In genomic region chr19:42121036-42121621, GRCh38 we compare ENCODE assay signal across 1 cellular context.
TF ChIP-seq lines count a peak whose summit lies in the region.

No MANE protein-coding gene starts in this region.

TF ChIP-seq in IMR-90, 13 proteins besides CTCF, POLR2A, EP300 and RAD21 (continued from another document):
- TF ChIP-seq FOS (IDR thresholded peaks at IDR 0.05; ENCODE audit: low read depth, low read length): no peak
- TF ChIP-seq MAZ (IDR thresholded peaks at IDR 0.05; ENCODE audit: borderline replicate concordance, low read depth, low read length): no peak
- TF ChIP-seq USF2 (IDR thresholded peaks at IDR 0.05; ENCODE audit: low read depth, low read length): no peak
- no peak for TF ChIP-seq RCOR1 (IDR thresholded peaks at IDR 0.05; ENCODE audit: insufficient replicate concordance, low read length)
- TF ChIP-seq BHLHE40 (IDR thresholded peaks at IDR 0.05; ENCODE audit: low read depth, low read length): no peak
- TF ChIP-seq CEBPB (IDR thresholded peaks at IDR 0.05; ENCODE audit: low read depth, low read length): no peak
- TF ChIP-seq CHD1 (IDR thresholded peaks at IDR 0.05; ENCODE audit: low read depth, low read length): no peak
- TF ChIP-seq ELK1 (IDR thresholded peaks at IDR 0.05; ENCODE audit: borderline replicate concordance, low read depth, low read length): no peak
- no peak for TF ChIP-seq MAFK (IDR thresholded peaks at IDR 0.05; ENCODE audit: low read depth, low read length)
